ENCODE assay signal across 9 cellular contexts in the genomic region with DNA sequence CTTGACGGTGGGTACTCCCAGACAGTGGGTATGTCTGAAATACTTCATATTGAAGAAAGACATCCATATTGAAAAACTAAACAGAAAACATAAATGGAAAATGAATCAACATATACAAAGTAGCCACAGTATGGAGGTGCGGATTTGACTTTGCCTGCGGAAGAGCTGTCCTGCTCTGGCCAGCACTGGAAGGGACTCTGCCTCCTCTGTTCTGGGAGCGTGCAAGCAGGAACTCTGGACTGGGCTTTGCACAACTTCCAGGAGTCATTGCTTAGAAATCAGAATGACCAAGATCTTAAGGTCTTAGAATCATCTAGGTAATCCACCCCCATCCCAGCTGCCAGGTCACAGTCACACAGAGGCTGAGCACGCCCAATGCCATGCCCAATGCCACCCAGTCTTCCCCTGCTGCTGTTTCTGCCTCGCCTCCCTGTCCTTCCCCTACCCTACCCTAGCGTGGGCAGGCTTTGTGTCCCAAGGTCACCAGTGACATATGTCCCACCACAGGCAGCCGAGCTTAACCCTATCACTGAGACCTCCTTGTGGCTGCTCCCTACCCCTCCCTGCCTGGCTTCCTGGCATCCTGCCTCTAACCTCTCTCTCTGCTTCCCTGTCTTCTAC. TPM values are rescaled to one million over a fixed set of nuclear protein-coding genes. Genes with fewer than 3 reads are reported as not detected.
DNase-seq lines count a peak whose midpoint lies in the region; ATAC-seq and TF ChIP-seq lines count a peak whose summit lies in the region.
"Had no signal": no experiment of that assay in that cellular context is flagged by ENCODE, and none has a peak within 500 bp of the region (broad histone marks: within the 10 kb centered on the region; RNA-seq: fewer than 3 reads in every experiment).

No MANE protein-coding gene starts in this region.

- peak overlapping the region; percentile 57 for H3K27ac ChIP-seq in IMR-90 (ENCODE audit: insufficient read depth, low read length)
- peak overlapping the region in 2 of 5 donors; percentile 54 to 65 for H3K27ac ChIP-seq in adrenal gland
- H3K27ac ChIP-seq in gastrocnemius medialis = peak overlapping the region in 3 of 4 donors; percentile 55 to 62 (median 62)
- H3K27ac ChIP-seq in CD4-positive, alpha-beta T cell (ENCODE audit: low read depth, low read length) = no peak overlapping the region

- CTCF ChIA-PET in IMR-90 (lab: Yijun Ruan, JAX) = interaction anchor here (0.9 to 1.9 kb wide), 12 partner anchors 21 to 327 kb away, joined by 3 to 9 read pairs (median 4); no protein-coding TSS in a partner anchor
- CTCF ChIA-PET in CD4-positive, alpha-beta T cell (lab: Charles Lee) = interaction anchor here (0.7 kb wide), 1 partner anchor 162 kb away, joined by 3 read pairs; no protein-coding TSS in a partner anchor

- no peaks in the 10 kb centered on the region for H3K9me3 Mint-ChIP-seq in CD4-positive, alpha-beta T cell
- H3K9me3 Mint-ChIP-seq: CD8-positive, alpha-beta memory T cell had no signal

- no peak overlapping the region; a peak in 1 of 4 replicates for H4K8ac ChIP-seq in IMR-90 (ENCODE audit: low read depth in 2 of 2, low read length in 2 of 2)

- H3K4me3 ChIP-seq in IMR-90 (ENCODE audit: insufficient read depth, low read depth, low read length) (no peak overlapping the region), adrenal gland (no peak overlapping the region), gastrocnemius medialis (no peak overlapping the region)

- no peaks in the 10 kb centered on the region for H3K4me1 Mint-ChIP-seq in CD4-positive, alpha-beta T cell (ENCODE audit: low read depth)
- H3K4me1 Mint-ChIP-seq: CD8-positive, alpha-beta memory T cell had no signal

- peak overlapping the region; percentile 46; the same call in 1 of the 2 replicates for H4K5ac ChIP-seq in IMR-90 (ENCODE audit: low read depth, low read length)

- no peaks in the 10 kb centered on the region for H3K27me3 Mint-ChIP-seq in CD4-positive, alpha-beta T cell

- no peak for TF ChIP-seq RAD21 in IMR-90 (IDR thresholded peaks at IDR 0.05; ENCODE audit: low read length)

- H4K20me1 ChIP-seq in IMR-90 (ENCODE audit: insufficient read depth, low read length) = 0 out of 2 replicates have a peak, but pooled peaks cover 8% of the 10 kb centered on the region

- POLR2A ChIA-PET in IMR-90 (lab: Charles Lee; ENCODE audit: unreplicated experiment) = no interaction called here
- POLR2A ChIA-PET in CD4-positive, alpha-beta T cell (lab: Charles Lee) = interaction anchor here (1.0 kb wide), 1 partner anchor 162 kb away, joined by 4 read pairs; no protein-coding TSS in a partner anchor

- H4K91ac ChIP-seq in IMR-90 (ENCODE audit: insufficient read depth, low read depth, low read length) = peak overlapping the region; percentile 36; the same call in 1 of the 2 replicates

- BruUV-seq in IMR-90 (replicated peaks; lab: Mats Ljungman, UMichigan) = no TSS peak

- peak overlapping the region; percentile 24; the same call in 1 of the 2 replicates for H2BK20ac ChIP-seq in IMR-90 (ENCODE audit: low read depth, low read length)

- no peaks in the 10 kb centered on the region for H3K36me3 Mint-ChIP-seq in CD4-positive, alpha-beta T cell (ENCODE audit: low read depth)
- H3K36me3 Mint-ChIP-seq: CD8-positive, alpha-beta memory T cell had no signal

- H3K23ac ChIP-seq in IMR-90 (ENCODE audit: low read depth, low read length) = 0 out of 2 replicates have a peak overlapping the region, but pooled peaks have one; percentile 8

- H3K56ac ChIP-seq in IMR-90 (ENCODE audit: extremely low read depth, insufficient read depth, low read length) = no peak overlapping the region

- peak overlapping the region; percentile 19; the same call in 1 of the 2 replicates for H3K18ac ChIP-seq in IMR-90 (ENCODE audit: low read depth, low read length)

- H3K79me1 ChIP-seq in IMR-90 (ENCODE audit: low read depth in 1 of 2, low read length in 2 of 2) = peaks cover 0 to 4% of the 10 kb centered on the region in 2 experiments; a peak in 1 of 4 replicates

- H2BK120ac ChIP-seq in IMR-90 (ENCODE audit: low read depth, low read length) = peak overlapping the region; percentile 30; the same call in 1 of the 2 replicates

- H3K9ac ChIP-seq in IMR-90 (ENCODE audit: low read depth, low read length) = no peak overlapping the region; the same call in 1 of the 2 replicates

- H3K9me3 ChIP-seq in IMR-90 (ENCODE audit: control insufficient read depth, insufficient read depth, low read length) (no peaks in the 10 kb centered on the region), adrenal gland (replicated peaks in 1 of 3) (no peaks in the 10 kb centered on the region), gastrocnemius medialis (no peaks in the 10 kb centered on the region)
- H3K9me3 ChIP-seq in CD4-positive, alpha-beta T cell (ENCODE audit: control insufficient read depth, low read length) = no peaks in the 10 kb centered on the region

- in situ Hi-C loops in IMR-90 (cut with MboI; ENCODE audit: low sequenced_read_pairs) (loop anchor here (5.0 to 10.0 kb wide), 3 partner anchors 160 to 315 kb away; no protein-coding TSS in a partner anchor), gastrocnemius medialis (cut with MboI; ENCODE audit: low sequenced_read_pairs in 4 of 4) (loop anchor here (5.0 to 25.0 kb wide), 7 partner anchors 157 to 327 kb away; no protein-coding TSS in a partner anchor)

- H2BK15ac ChIP-seq in IMR-90 (ENCODE audit: low read depth, low read length) = peak overlapping the region; percentile 46; the same call in 1 of the 3 replicates

- H2AFZ ChIP-seq in IMR-90 (replicated peaks; ENCODE audit: low read length, poor library complexity) = peak overlapping the region; percentile 62

- 53% methylated on average over 7 of the region's 8 CpGs; no CpG with 5 or more reads in 1 of the 2 experiments for WGBS in IMR-90 (ENCODE audit: extremely low coverage in 2 of 2, insufficient read length in 1 of 2), 2 experiments
- 34 to 42% (median 38%) methylated on average over 8 of the region's 8 CpGs for WGBS in adrenal gland, 4 donors

- no peak overlapping the region for H2AK9ac ChIP-seq in IMR-90 (replicated peaks; ENCODE audit: low read depth, low read length, poor library complexity)

- TF ChIP-seq CTCF in IMR-90 (conservative IDR thresholded peaks at IDR 0.05; ENCODE audit: low read depth, low read length) = no peak
- TF ChIP-seq CTCF in adrenal gland (IDR thresholded peaks at IDR 0.05) = peak in 2 of 6 experiments; percentile 19 to 27
- no peak for TF ChIP-seq CTCF in gastrocnemius medialis (IDR thresholded peaks at IDR 0.05 in 4 of 5, conservative IDR thresholded peaks at IDR 0.05 in 1 of 5)
- no peak for TF ChIP-seq CTCF in CD4-positive, alpha-beta T cell (IDR thresholded peaks at IDR 0.05)

- peak overlapping the region; percentile 73 for H3K4ac ChIP-seq in IMR-90 (ENCODE audit: low read depth, low read length)

- ATAC-seq in IMR-90 (ENCODE audit: low read depth) (peak; percentile 12; the same call in 1 of the 2 replicates), gastrocnemius medialis (peak; percentile 51 to 68), GM18909 (IDR thresholded peaks at IDR 0.05; ENCODE audit: poor library complexity, unreplicated experiment) (no peak), GM18505 (IDR thresholded peaks at IDR 0.05; ENCODE audit: unreplicated experiment) (no peak)
- ATAC-seq in CD4-positive, alpha-beta T cell (ENCODE audit: poor library complexity) = no peak

- H3K27ac Mint-ChIP-seq in CD4-positive, alpha-beta T cell = no peak overlapping the region

- no peak for TF ChIP-seq POLR2A in IMR-90 (IDR thresholded peaks at IDR 0.05; ENCODE audit: low read depth, low read length)
- TF ChIP-seq POLR2A in adrenal gland (IDR thresholded peaks at IDR 0.05) = no peak
- TF ChIP-seq POLR2A in gastrocnemius medialis (IDR thresholded peaks at IDR 0.05) = no peak
- no peak for TF ChIP-seq POLR2A in GM18505 (IDR thresholded peaks at IDR 0.05; ENCODE audit: borderline replicate concordance, extremely low read depth, insufficient read depth, insufficient read length)

- H3K14ac ChIP-seq in IMR-90 (replicated peaks; ENCODE audit: low read depth, low read length) = peak overlapping the region; percentile 17

- no peaks in the 10 kb centered on the region for H3K36me3 ChIP-seq in IMR-90 (ENCODE audit: control insufficient read depth, insufficient read depth, low read length)
- no peaks in the 10 kb centered on the region for H3K36me3 ChIP-seq in adrenal gland (replicated peaks in 1 of 2)
- no peaks in the 10 kb centered on the region for H3K36me3 ChIP-seq in gastrocnemius medialis

- peak; percentile 16 for DNase-seq in IMR-90
- DNase-seq in adrenal gland = peak; percentile 24 to 54 (median 28)
- DNase-seq in islet precursor cell = peak; percentile 46
- DNase-seq in gastrocnemius medialis = no peak
- no peak for DNase-seq in CD4-positive, alpha-beta T cell
- DNase-seq in superior temporal gyrus (ENCODE audit: extremely low spot score) = no peak

- no peak overlapping the region for H3K4me2 ChIP-seq in IMR-90 (ENCODE audit: low read depth, low read length)

- no peaks in the 10 kb centered on the region for H3K27me3 ChIP-seq in IMR-90 (ENCODE audit: control insufficient read depth, insufficient read depth, low read length)
- no peaks in the 10 kb centered on the region for H3K27me3 ChIP-seq in adrenal gland
- no peaks in the 10 kb centered on the region for H3K27me3 ChIP-seq in gastrocnemius medialis
- H3K27me3 ChIP-seq in CD4-positive, alpha-beta T cell (ENCODE audit: control insufficient read depth, insufficient read depth, low read length) = no peaks in the 10 kb centered on the region

- H3K4me1 ChIP-seq in IMR-90 (ENCODE audit: control insufficient read depth, insufficient read depth, low read length) = peaks cover 13% of the 10 kb centered on the region
- peaks cover 0 to 8% of the 10 kb centered on the region in 2 donors for H3K4me1 ChIP-seq in adrenal gland (replicated peaks in 1 of 2)
- peaks cover 0 to 13% of the 10 kb centered on the region in 2 donors for H3K4me1 ChIP-seq in gastrocnemius medialis

- H2BK5ac ChIP-seq in IMR-90 (ENCODE audit: low read depth, low read length, poor library complexity, severe bottlenecking) = peak overlapping the region; percentile 39

- no peak overlapping the region for H3K4me3 Mint-ChIP-seq in CD4-positive, alpha-beta T cell
- H3K4me3 Mint-ChIP-seq: CD8-positive, alpha-beta memory T cell had no signal

- H2AK5ac ChIP-seq in IMR-90 (ENCODE audit: low read depth, low read length) = peak overlapping the region; percentile 76

- intact Hi-C loops in IMR-90 (cut with micrococcal nuclease) = loop anchor here (1.0 to 10.0 kb wide), 5 partner anchors 64 to 627 kb away; no protein-coding TSS in a partner anchor
- intact Hi-C loops in adrenal gland (cut with DNase I) = loop anchor here (5.0 to 10.0 kb wide), 3 partner anchors 157 to 315 kb away; no protein-coding TSS in a partner anchor
- intact Hi-C loops in gastrocnemius medialis (cut with DNase I; ENCODE audit: low total_unique reads) = loop anchor here (1.0 to 10.0 kb wide), 6 partner anchors 60 to 627 kb away; no protein-coding TSS in a partner anchor
- intact Hi-C loops in CD4-positive, alpha-beta T cell (cut with DNase I, micrococcal nuclease) = loop anchor here (1.0 to 5.0 kb wide), 4 partner anchors 160 to 330 kb away; no protein-coding TSS in a partner anchor

- dilution Hi-C loops in IMR-90 (cut with HindIII; ENCODE audit: low sequenced_read_pairs, unreplicated experiment) = no loop called here

- no peaks in the 10 kb centered on the region for H3K9me1 ChIP-seq in IMR-90 (ENCODE audit: insufficient read depth, low read length)

RNA-seq across cellular contexts. Expression of a gene that starts 36.3 kb away (rescaled TPM):
- total RNA-seq in IMR-90 (2012; rRNA removed) (9.7 and 10.6 TPM in 2 replicates), adrenal gland (1 to 10 TPM; 1.0 to 2.2 (median 1.3) TPM), gastrocnemius medialis (1 to 10 TPM in 1 of 4 donors, under 1 TPM in 1, not detected in 2; 0.73 to 2.3 TPM)
- polyA plus RNA-seq in IMR-90 (2012; rRNA removed) (4.2 and 4.7 TPM in 2 replicates), adrenal gland (1 to 10 TPM in 1 of 3 donors, under 1 TPM in 2; 0.57 to 3.0 (median 0.64) TPM)
- polyA plus RNA-seq in IMR-90 (2012; cell fraction: cytosol; rRNA removed) = 1.9 and 3.2 TPM in 2 replicates
- 2.5 and 4.3 TPM in 2 replicates for polyA plus RNA-seq in IMR-90 (2012; cell fraction: nucleus; rRNA removed; ENCODE audit: low replicate concordance)
- total RNA-seq in CD4-positive, alpha-beta T cell = under 1 TPM in 1 of 2 experiments, not detected in 1; 0.14 TPM
- polyA plus RNA-seq: CD8-positive, alpha-beta memory T cell had no signal

Comparison
In these comparisons a context has a peak if more than half of its experiments do, and no peak if none do; other contexts are left out.
1. ATAC-seq: peak in IMR-90 (single experiment) and gastrocnemius medialis (2 of 2); none in GM18909 (single experiment), GM18505 (single experiment) and CD4-positive, alpha-beta T cell (single experiment).
2. DNase-seq: peak in IMR-90 (single experiment), adrenal gland (7 of 7) and islet precursor cell (single experiment); none in gastrocnemius medialis (0 of 2), CD4-positive, alpha-beta T cell (0 of 10) and superior temporal gyrus (single experiment).